In the genomic region with DNA sequence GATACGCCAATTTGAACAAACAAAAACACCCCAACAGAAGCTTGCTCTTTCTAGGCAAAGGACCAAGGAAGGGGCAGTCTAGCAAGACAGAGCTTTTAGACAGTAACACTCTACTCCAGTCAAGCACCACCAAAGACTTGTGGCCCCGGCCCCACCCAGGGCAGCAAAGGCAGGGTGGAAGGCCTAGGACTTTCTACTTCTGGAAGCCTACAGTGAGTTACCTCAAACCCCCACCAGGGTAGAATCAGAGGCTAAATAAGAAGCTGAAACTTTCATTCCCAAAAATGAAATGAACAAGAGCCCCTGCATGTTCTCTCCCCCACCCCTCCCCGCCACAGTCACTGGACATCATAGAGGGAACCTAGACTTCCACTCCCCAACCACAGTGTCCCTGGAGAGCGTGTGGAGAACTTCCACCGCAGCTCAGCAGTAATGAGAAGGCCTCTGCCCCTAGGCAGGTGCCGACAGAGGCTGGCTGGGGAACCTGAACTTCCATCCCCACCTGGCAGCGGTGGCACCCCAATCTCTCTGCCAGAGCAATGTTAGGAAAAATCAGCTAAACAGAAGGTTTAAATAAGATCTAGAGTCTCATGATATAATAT, we compare ENCODE assay signal across 22 cellular contexts. TPM values are rescaled to one million over a fixed set of nuclear protein-coding genes. Genes with fewer than 3 reads are reported as not detected.
DNase-seq lines count a peak whose midpoint lies in the region; ATAC-seq and TF ChIP-seq lines count a peak whose summit lies in the region.
"Had no signal": no experiment of that assay in that cellular context is flagged by ENCODE, and none has a peak within 500 bp of the region (broad histone marks: within the 10 kb centered on the region; RNA-seq: fewer than 3 reads in every experiment).

No MANE protein-coding gene starts in this region.

- H3K18ac ChIP-seq in neuronal stem cell (ENCODE audit: low read length): peak overlapping the region; percentile 13

- no peaks in the 10 kb centered on the region for H3K27me3 Mint-ChIP-seq in activated CD4-positive, alpha-beta T cell treated with anti-CD3 and anti-CD28 coated beads, Interleukin-2, amount 10 ng/mL, durations not matched to agents 24 days and 14 days
- H3K27me3 Mint-ChIP-seq in GM23338 (ENCODE audit: insufficient read depth, low read depth, poor library complexity) (no peaks in the 10 kb centered on the region), T-helper 17 cell (no peaks in the 10 kb centered on the region)
- H3K27me3 Mint-ChIP-seq: effector memory CD8-positive, alpha-beta T cell; IgD-negative memory B cell had no signal

- H3K4me2 ChIP-seq in GM23338 (no peak overlapping the region), neuronal stem cell (ENCODE audit: insufficient read depth, low read length, poor library complexity, severe bottlenecking) (no peak overlapping the region)

- peaks cover 30% of the 10 kb centered on the region for H3K36me3 Mint-ChIP-seq in activated CD4-positive, alpha-beta T cell treated with anti-CD3 and anti-CD28 coated beads, Interleukin-2, amount 10 ng/mL, durations not matched to agents 24 days and 14 days (ENCODE audit: low read depth)
- H3K36me3 Mint-ChIP-seq in GM23338 (ENCODE audit: low read depth) (peaks cover 12% of the 10 kb centered on the region), T-helper 17 cell (ENCODE audit: low read depth) (peaks cover 3% of the 10 kb centered on the region)

- no peaks in the 10 kb centered on the region for H3K79me2 ChIP-seq in GM23338 (replicated peaks; ENCODE audit: insufficient read depth)

- no peak overlapping the region for H2BK5ac ChIP-seq in neuronal stem cell (ENCODE audit: low read length)

- H3K9me3 ChIP-seq in T-helper 17 cell (ENCODE audit: control insufficient read depth, low read length, poor library complexity, severe bottlenecking) (no peaks in the 10 kb centered on the region), neuronal stem cell (replicated peaks in 1 of 2; ENCODE audit: control insufficient read depth in 2 of 2, insufficient read depth in 1 of 2, low read depth in 1 of 2, low read length in 2 of 2) (peaks cover 0 to 3% of the 10 kb centered on the region in 2 donors)

- no peak overlapping the region for H2BK12ac ChIP-seq in neuronal stem cell (ENCODE audit: low read length)

- no CpG with 5 or more reads among the region's 7 CpGs for WGBS in neuronal stem cell (ENCODE audit: extremely low coverage in 2 of 2, insufficient read length in 2 of 2, insufficient replicate concordance in 1 of 2), 2 donors

- no peaks in the 10 kb centered on the region for H3K9me2 ChIP-seq in GM23338 (ENCODE audit: insufficient read depth)

- ATAC-seq in GM23338: peak; percentile 56
- no peak for ATAC-seq in T-helper 17 cell
- no peak for ATAC-seq in HG02938 (IDR thresholded peaks at IDR 0.05; ENCODE audit: unreplicated experiment)
- no peak for ATAC-seq in HG02588 (IDR thresholded peaks at IDR 0.05; ENCODE audit: unreplicated experiment)
- ATAC-seq: effector memory CD8-positive, alpha-beta T cell had no signal

- no peak overlapping the region for H2BK15ac ChIP-seq in neuronal stem cell (ENCODE audit: low read length)

- peak overlapping the region; percentile 67 for H3K4me3 Mint-ChIP-seq in activated CD4-positive, alpha-beta T cell treated with anti-CD3 and anti-CD28 coated beads, Interleukin-2, amount 10 ng/mL, durations not matched to agents 24 days and 14 days
- H3K4me3 Mint-ChIP-seq in GM23338 (no peak overlapping the region), T-helper 17 cell (no peak overlapping the region)
- H3K4me3 Mint-ChIP-seq: effector memory CD8-positive, alpha-beta T cell had no signal

- H3K36me3 ChIP-seq in GM23338 (ENCODE audit: insufficient read depth) (no peaks in the 10 kb centered on the region), neuronal stem cell (replicated peaks in 1 of 2; ENCODE audit: control insufficient read depth in 2 of 2, insufficient read depth in 2 of 2, low read length in 2 of 2) (peaks cover 0 to 18% of the 10 kb centered on the region in 2 donors)

- peak overlapping the region; percentile 78 for H3K27ac Mint-ChIP-seq in activated CD4-positive, alpha-beta T cell treated with anti-CD3 and anti-CD28 coated beads, Interleukin-2, amount 10 ng/mL, durations not matched to agents 24 days and 14 days
- H3K27ac Mint-ChIP-seq in GM23338 (no peak overlapping the region), T-helper 17 cell (peak overlapping the region; percentile 60)

- H3K14ac ChIP-seq in neuronal stem cell (ENCODE audit: low read length): no peak overlapping the region

- no peak for DNase-seq in activated CD4-positive, alpha-beta T cell treated with anti-CD3 and anti-CD28 coated beads, Interleukin-2, amount 10 ng/mL, durations not matched to agents 24 days and 14 days
- no peak for DNase-seq in activated CD4-positive, alpha-beta T cell treated with anti-CD3 and anti-CD28 coated beads, Interleukin-2, amount 50 U/mL, for 1 hour
- DNase-seq in GM23338 (ENCODE audit: low spot score) (no peak), T-helper 17 cell (no peak), neuronal stem cell (ENCODE audit: low spot score) (no peak), ecto neural progenitor cell (ENCODE audit: low spot score) (no peak)
- DNase-seq: activated CD4-positive, CD25-positive, alpha-beta regulatory T cell; activated gamma-delta T cell; cerebellar nuclear complex; DMS153; effector memory CD8-positive, alpha-beta T cell; head of caudate nucleus; NCI-H187 treated with DMSO at 0.1 percent for 48 hours; NCI-H446 treated with DMSO at 0.1 percent for 48 hours; occipital lobe; retina; stimulated activated naive CD4-positive, alpha-beta T cell treated with Interleukin-2 at 50 U/mL for 16 hours; upper lobe of left lung had no signal

- no peak overlapping the region for H3K23ac ChIP-seq in neuronal stem cell (ENCODE audit: low read depth, low read length, poor library complexity)

- H3K4me1 Mint-ChIP-seq in activated CD4-positive, alpha-beta T cell treated with anti-CD3 and anti-CD28 coated beads, Interleukin-2, amount 10 ng/mL, durations not matched to agents 24 days and 14 days: peaks cover 15% of the 10 kb centered on the region
- H3K4me1 Mint-ChIP-seq in GM23338: no peaks in the 10 kb centered on the region
- H3K4me1 Mint-ChIP-seq in T-helper 17 cell: peaks cover 11% of the 10 kb centered on the region

- no peak overlapping the region for H4K91ac ChIP-seq in neuronal stem cell (ENCODE audit: low read depth, low read length, poor library complexity)

- H3K4ac ChIP-seq in neuronal stem cell (ENCODE audit: low read length): no peak overlapping the region

- no peak for TF ChIP-seq CTCF in GM23338 (conservative IDR thresholded peaks at IDR 0.05; ENCODE audit: low read depth in 2 of 2)

- H3K27ac ChIP-seq in GM23338 (ENCODE audit: low read depth) (no peak overlapping the region), neuronal stem cell (replicated peaks; ENCODE audit: low read length) (no peak overlapping the region)
- H3K27ac ChIP-seq: C4-2B, upper lobe of left lung had no signal

- H2AK5ac ChIP-seq in neuronal stem cell (ENCODE audit: low read depth, low read length): no peak overlapping the region

- no peaks in the 10 kb centered on the region for H3K27me3 ChIP-seq in GM23338 (ENCODE audit: insufficient read depth)
- H3K27me3 ChIP-seq in neuronal stem cell (ENCODE audit: control insufficient read depth in 3 of 3, insufficient read depth in 3 of 3, low read depth in 1 of 3, low read length in 3 of 3): no peaks in the 10 kb centered on the region
- H3K27me3 ChIP-seq: upper lobe of left lung had no signal

- intact Hi-C loops in activated CD4-positive, alpha-beta T cell treated with anti-CD3 and anti-CD28 coated beads, Interleukin-2, amount 10 ng/mL, durations not matched to agents 24 days and 14 days (cut with micrococcal nuclease): no loop called here

- H3K9me3 Mint-ChIP-seq in activated CD4-positive, alpha-beta T cell treated with anti-CD3 and anti-CD28 coated beads, Interleukin-2, amount 10 ng/mL, durations not matched to agents 24 days and 14 days: no peaks in the 10 kb centered on the region
- peaks cover 7% of the 10 kb centered on the region; the same call in 2 of the 3 replicates for H3K9me3 Mint-ChIP-seq in GM23338
- H3K9me3 Mint-ChIP-seq: effector memory CD8-positive, alpha-beta T cell had no signal

- H2BK120ac ChIP-seq in neuronal stem cell (ENCODE audit: low read depth, low read length): no peak overlapping the region

- no peaks in the 10 kb centered on the region for H3K79me1 ChIP-seq in neuronal stem cell (ENCODE audit: low read depth, low read length)

- no peaks in the 10 kb centered on the region for H3F3A ChIP-seq in GM23338 (replicated peaks; ENCODE audit: low read depth)

- no peak overlapping the region for H2AFZ ChIP-seq in GM23338
- H2AFZ ChIP-seq in neuronal stem cell (ENCODE audit: low read length): no peak overlapping the region

- H3K4me3 ChIP-seq in GM23338: no peak overlapping the region
- H3K4me3 ChIP-seq in neuronal stem cell (ENCODE audit: low read length in 2 of 2): no peak overlapping the region
- H3K4me3 ChIP-seq: upper lobe of left lung had no signal

- H4K20me1 ChIP-seq in GM23338 (replicated peaks; ENCODE audit: insufficient read depth): no peaks in the 10 kb centered on the region

- no peak overlapping the region for H4K8ac ChIP-seq in neuronal stem cell (ENCODE audit: low read depth, low read length)

- no peak overlapping the region for H3K9ac ChIP-seq in neuronal stem cell (ENCODE audit: low read depth, low read length, poor library complexity)

- H3K4me1 ChIP-seq in GM23338 (ENCODE audit: insufficient read depth): no peaks in the 10 kb centered on the region
- H3K4me1 ChIP-seq in neuronal stem cell (ENCODE audit: control insufficient read depth in 2 of 2, insufficient read depth in 1 of 2, low read depth in 1 of 2, low read length in 2 of 2): no peaks in the 10 kb centered on the region
- H3K4me1 ChIP-seq: upper lobe of left lung had no signal

TF ChIP-seq in GM23338, 12 proteins besides CTCF, POLR2A, EP300 and RAD21 (continues in another document):
- no peak for TF ChIP-seq EZH2 (IDR thresholded peaks at IDR 0.05; ENCODE audit: low read depth, unreplicated experiment)

RNA-seq across cellular contexts. Expression of a gene that starts 40.0 kb away (rescaled TPM):
- 18.9 and 23.0 TPM in 2 replicates for total RNA-seq in activated CD4-positive, alpha-beta T cell treated with anti-CD3 and anti-CD28 coated beads, Interleukin-2, amount 10 ng/mL, durations not matched to agents 24 days and 14 days
- total RNA-seq in GM23338 (2014; rRNA removed; shearing (Covaris generic)): 21.4 and 26.3 TPM in 2 replicates
- polyA plus RNA-seq in GM23338 (2016; fragmentation: Nextera tagmentation; extraction: Ambion mirVana): 17.2 and 19.1 TPM in 2 replicates
- total RNA-seq in T-helper 17 cell: 10 to 100 TPM; 15.2 to 18.2 TPM
- 15.8 TPM for polyA plus RNA-seq in neuronal stem cell (2013, experiment 1 of 2)
- 16.3 TPM for polyA plus RNA-seq in neuronal stem cell (2013, experiment 2 of 2)

RNA-seq across cellular contexts. Expression of a gene that starts 42.3 kb away (rescaled TPM):
- total RNA-seq in activated CD4-positive, alpha-beta T cell treated with anti-CD3 and anti-CD28 coated beads, Interleukin-2, amount 10 ng/mL, durations not matched to agents 24 days and 14 days: 18.0 and 19.9 TPM in 2 replicates
- 13.4 and 19.2 TPM in 2 replicates for total RNA-seq in GM23338 (2014; rRNA removed; shearing (Covaris generic))
- 23.5 and 24.1 TPM in 2 replicates for polyA plus RNA-seq in GM23338 (2016; fragmentation: Nextera tagmentation; extraction: Ambion mirVana)
- total RNA-seq in T-helper 17 cell: 10 to 100 TPM; 18.3 to 20.8 TPM
- 26.0 TPM for polyA plus RNA-seq in neuronal stem cell (2013, experiment 1 of 2)
- polyA plus RNA-seq in neuronal stem cell (2013, experiment 2 of 2): 26.8 TPM
